Comparison of ENCODE assay signal across 8 cellular contexts in genomic region chr7:107045980-107046379, GRCh38. TPM values are rescaled to one million over a fixed set of nuclear protein-coding genes. Genes with fewer than 3 reads are reported as not detected.
DNase-seq lines count a peak whose midpoint lies in the region; ATAC-seq and TF ChIP-seq lines count a peak whose summit lies in the region.

No MANE protein-coding gene starts in this region.

- DNase-seq in AG09309 (ENCODE audit: low read depth) (peak; percentile 61), H9 (no peak), ascending aorta (ENCODE audit: low spot score in 2 of 2) (no peak), NCI-H187 treated with DMSO at 0.1 percent for 48 hours (lab: John Stamatoyannopoulos, UW) (no peak), NCI-H2227 (lab: John Stamatoyannopoulos, UW; ENCODE audit: unreplicated experiment) (no peak), NCI-H774 (lab: John Stamatoyannopoulos, UW) (no peak)

- H2BK15ac ChIP-seq in H9 (ENCODE audit: low read depth, low read length), result no peak overlapping the region

- H3K14ac ChIP-seq in H9 (ENCODE audit: insufficient read depth, low read length), result no peak overlapping the region

- no peak overlapping the region for H2BK120ac ChIP-seq in H9 (ENCODE audit: low read depth, low read length, poor library complexity, severe bottlenecking)

- no peaks in the 10 kb centered on the region for H4K20me1 ChIP-seq in H9 (ENCODE audit: control insufficient read depth, insufficient read depth, insufficient read length)

- H3K56ac ChIP-seq in H9 (ENCODE audit: insufficient read length, low read depth, low read length), result no peak overlapping the region

- no peaks in the 10 kb centered on the region for H3K9me3 Mint-ChIP-seq in H9

- no peak overlapping the region for H3K27ac ChIP-seq in H9 (ENCODE audit: insufficient read length, low read depth, low read length)
- no peak overlapping the region for H3K27ac ChIP-seq in ascending aorta
- H3K27ac ChIP-seq in mesodermal cell (ENCODE audit: low read depth, low read length, severe bottlenecking), result no peak overlapping the region

- H3K27ac Mint-ChIP-seq in H9, result no peak overlapping the region

- H3K9me3 ChIP-seq in H9 (ENCODE audit: control insufficient read depth, low read depth, low read length), result no peaks in the 10 kb centered on the region
- H3K9me3 ChIP-seq in ascending aorta, result no peaks in the 10 kb centered on the region
- no peaks in the 10 kb centered on the region for H3K9me3 ChIP-seq in mesodermal cell (ENCODE audit: control insufficient read depth, low read length)

- H3K4me3 ChIP-seq in AG09309 (ENCODE audit: control insufficient read depth, low read depth, low read length), result no peak overlapping the region
- H3K4me3 ChIP-seq in ascending aorta, result peak overlapping the region; percentile 66 to 74
- peak overlapping the region; percentile 73 for H3K4me3 ChIP-seq in mesodermal cell (ENCODE audit: extremely low read depth, insufficient read depth, low read length, poor library complexity, severe bottlenecking)

- no peak overlapping the region for H2BK20ac ChIP-seq in H9 (ENCODE audit: low read depth, low read length, poor library complexity, severe bottlenecking)

- H2AFZ ChIP-seq in H9 (ENCODE audit: low read length), result no peak overlapping the region

- no peak overlapping the region for H2AK5ac ChIP-seq in H9 (ENCODE audit: insufficient read length, low read length)

- peak overlapping the region; percentile 54 for H3K4me2 ChIP-seq in H9 (ENCODE audit: insufficient read depth, insufficient read length, low read length)

- H3K4me1 ChIP-seq in H9 (ENCODE audit: insufficient read depth, low read length), result peaks cover 5% of the 10 kb centered on the region; the same call in 1 of the 2 replicates
- H3K4me1 ChIP-seq in ascending aorta, result peaks cover 7% of the 10 kb centered on the region in 2 donors
- peaks cover 19% of the 10 kb centered on the region for H3K4me1 ChIP-seq in mesodermal cell (ENCODE audit: control insufficient read depth, insufficient read depth, low read length, poor library complexity, severe bottlenecking)

- no peak overlapping the region for H3K9ac ChIP-seq in H9 (ENCODE audit: extremely low read depth, insufficient read length, low read length)

- WGBS in H9 (ENCODE audit: extremely low coverage, insufficient read length, low lambda C conversion rate), result no CpG with 5 or more reads among the region's 1 CpG
- WGBS in mesodermal cell (ENCODE audit: insufficient coverage in 2 of 2), 2 experiments, result no CpG with 5 or more reads among the region's 1 CpG

- ATAC-seq in HG02981 (IDR thresholded peaks at IDR 0.05; ENCODE audit: unreplicated experiment), result no peak

- peaks cover 16% of the 10 kb centered on the region for H3K27me3 Mint-ChIP-seq in H9 (ENCODE audit: low read depth)

- no peak overlapping the region for H2BK12ac ChIP-seq in H9 (ENCODE audit: insufficient read length, low read depth, low read length)

- H3K79me1 ChIP-seq in H9 (ENCODE audit: insufficient read depth, low read depth, low read length, poor library complexity, severe bottlenecking), result no peaks in the 10 kb centered on the region

- H3K79me2 ChIP-seq in H9 (ENCODE audit: insufficient read depth, low read length), result no peaks in the 10 kb centered on the region; the same call in 1 of the 2 replicates

- no peak overlapping the region for H4K5ac ChIP-seq in H9 (ENCODE audit: insufficient read length, low read depth, low read length)

- no peak overlapping the region for H2BK5ac ChIP-seq in H9 (ENCODE audit: insufficient read length, low read length)

- no peaks in the 10 kb centered on the region for H3K27me3 ChIP-seq in H9 (ENCODE audit: insufficient read depth, low read length)
- no peaks in the 10 kb centered on the region for H3K27me3 ChIP-seq in ascending aorta

- intact Hi-C loops in ascending aorta (cut with DNase I), result loop anchor here (2.0 kb wide), 1 partner anchor 123 kb away; the partner anchor contains the start of gene HBP1

- H4K91ac ChIP-seq in H9 (ENCODE audit: insufficient read length, low read depth, low read length), result no peak overlapping the region

- peak overlapping the region; percentile 82 to 87 for H3K4me3 Mint-ChIP-seq in H9

- no peaks in the 10 kb centered on the region for H3K36me3 ChIP-seq in ascending aorta
- H3K36me3 ChIP-seq in mesodermal cell (ENCODE audit: control insufficient read depth, insufficient read depth, low read length), result no peaks in the 10 kb centered on the region

- no peak for TF ChIP-seq CTCF in AG09309 (IDR thresholded peaks at IDR 0.05; ENCODE audit: control insufficient read depth, insufficient read depth, low read depth, low read length, missing control alignments)
- no peak for TF ChIP-seq CTCF in H9 (conservative IDR thresholded peaks at IDR 0.05)
- TF ChIP-seq CTCF in ascending aorta (IDR thresholded peaks at IDR 0.05), result no peak

- no peak overlapping the region for H3K18ac ChIP-seq in H9 (ENCODE audit: insufficient read length, low read depth, low read length)

- no peak overlapping the region for H3K4ac ChIP-seq in H9 (ENCODE audit: low read depth, low read length)

- no peak overlapping the region for H4K8ac ChIP-seq in H9 (replicated peaks; ENCODE audit: insufficient read length, low read depth, low read length)

- H3K4me1 Mint-ChIP-seq in H9, result peaks cover 30 to 42% of the 10 kb centered on the region in 2 experiments

- H3K36me3 Mint-ChIP-seq in H9 (ENCODE audit: insufficient read depth in 1 of 3, low read depth in 3 of 3), result no peaks in the 10 kb centered on the region; a peak in 1 of 7 replicates

- no peak overlapping the region for H3T11ph ChIP-seq in H9 (ENCODE audit: low read length)

- H3K23me2 ChIP-seq in H9 (ENCODE audit: insufficient read length, low read depth, low read length, poor library complexity, severe bottlenecking), result peaks cover 5% of the 10 kb centered on the region

- H3K23ac ChIP-seq in H9 (ENCODE audit: insufficient read length, low read depth, low read length), result no peak overlapping the region

RNA-seq across cellular contexts. Expression of gene PRKAR2B, which starts 1.5 kb away (rescaled TPM):
- total RNA-seq in H9 (2021), result 15.2 and 16.6 TPM in 2 replicates
- total RNA-seq in ascending aorta, result 10.5 TPM
- 18.4 TPM for polyA plus RNA-seq in mesodermal cell (2013, experiment 1 of 2)
- polyA plus RNA-seq in mesodermal cell (2013, experiment 2 of 2), result 17.3 TPM
